Comparison of ENCODE assay signal across 22 cellular contexts in the genomic region with DNA sequence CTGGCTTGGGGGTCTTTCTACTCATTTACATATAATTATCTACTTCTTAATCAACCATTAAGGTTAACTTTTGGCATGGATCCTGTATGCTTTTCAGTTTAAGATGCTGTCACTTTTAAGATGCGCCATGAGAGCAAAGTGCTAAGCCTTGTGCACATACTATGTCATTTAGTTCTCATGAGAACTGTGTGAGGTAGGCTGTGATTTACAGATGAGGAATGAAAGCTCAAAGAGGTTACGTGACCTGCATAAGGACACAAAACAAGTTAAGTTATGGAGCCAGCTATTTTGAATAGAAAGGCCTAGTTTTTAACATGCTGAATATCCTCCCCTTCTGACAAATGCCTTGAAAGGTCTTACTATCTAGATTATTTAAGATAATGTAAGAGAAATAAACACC. TPM values are rescaled to one million over a fixed set of nuclear protein-coding genes. Genes with fewer than 3 reads are reported as not detected.
A peak's percentile ranks its signal among the peaks of the same experiment; 100 is the strongest.
DNase-seq lines count a peak whose midpoint lies in the region; ATAC-seq, FAIRE-seq and TF ChIP-seq lines count a peak whose summit lies in the region.
"Had no signal": no experiment of that assay in that cellular context is flagged by ENCODE, and none has a peak within 500 bp of the region (broad histone marks: within the 10 kb centered on the region; RNA-seq: fewer than 3 reads in every experiment).

No MANE protein-coding gene starts in this region.

- H3K4me1 ChIP-seq in HepG2 (ENCODE audit: insufficient read depth, low read length) = peaks cover 58% of the 10 kb centered on the region
- H3K4me1 ChIP-seq in right lobe of liver = peaks cover 0 to 21% (median 0%) of the 10 kb centered on the region in 4 donors
- peaks cover 47% of the 10 kb centered on the region for H3K4me1 ChIP-seq in body of pancreas
- H3K4me1 ChIP-seq in mesenchymal stem cell (ENCODE audit: control insufficient read depth, insufficient read depth, low read depth, low read length) = peaks cover 3% of the 10 kb centered on the region
- H3K4me1 ChIP-seq in Caco-2 = no peaks in the 10 kb centered on the region

- no peak overlapping the region for H4K91ac ChIP-seq in mesenchymal stem cell (ENCODE audit: low read length)

- CTCF ChIA-PET in HepG2 (lab: Yijun Ruan, JAX; ENCODE audit: low intra/inter-chr PET ratio, low total read pairs) (no interaction called here), Caco-2 (lab: Charles Lee) (no interaction called here)

- POLR2A ChIA-PET in HepG2 (lab: Yijun Ruan, JAX) (interaction anchor here (0.8 kb wide), 1 partner anchor 366 kb away, joined by 3 read pairs; no protein-coding TSS in a partner anchor), Caco-2 (lab: Charles Lee) (no interaction called here)

- BruUV-seq in HepG2 (replicated peaks; lab: Mats Ljungman, UMichigan) (no TSS peak), Caco-2 (replicated peaks; lab: Mats Ljungman, UMichigan) (no TSS peak)

- H2AFZ ChIP-seq in HepG2 (ENCODE audit: low read length) (no peak overlapping the region), mesenchymal stem cell (ENCODE audit: low read depth, low read length) (no peak overlapping the region)

- H3K4me3 ChIP-seq in HepG2 (replicated peaks in 1 of 3; ENCODE audit: insufficient read depth in 1 of 3, low read depth in 2 of 3, low read length in 3 of 3) = peak overlapping the region; percentile 87 to 96 (median 90)
- H3K4me3 ChIP-seq in right lobe of liver = no peak overlapping the region
- H3K4me3 ChIP-seq in body of pancreas = no peak overlapping the region
- no peak overlapping the region for H3K4me3 ChIP-seq in mesenchymal stem cell (ENCODE audit: insufficient read depth in 1 of 2, low read depth in 1 of 2, low read length in 2 of 2)
- no peak overlapping the region for H3K4me3 ChIP-seq in Caco-2 (ENCODE audit: low read depth, low read length)
- no peak overlapping the region for H3K4me3 ChIP-seq in brain microvascular endothelial cell (ENCODE audit: low read depth, low read length)
- H3K4me3 ChIP-seq: MG63, SK-N-MC had no signal

- peaks cover 3 to 7% of the 10 kb centered on the region in 2 experiments; a peak in 3 of 5 replicates for H3K36me3 ChIP-seq in HepG2 (replicated peaks in 1 of 2; ENCODE audit: control insufficient read depth in 1 of 2, insufficient read depth in 2 of 2, low read length in 2 of 2)
- no peaks in the 10 kb centered on the region for H3K36me3 ChIP-seq in right lobe of liver
- H3K36me3 ChIP-seq in body of pancreas (replicated peaks in 1 of 2; ENCODE audit: insufficient read depth in 1 of 2, low read depth in 2 of 2) = no peaks in the 10 kb centered on the region
- H3K36me3 ChIP-seq in mesenchymal stem cell (ENCODE audit: control insufficient read depth in 1 of 2, insufficient read depth in 2 of 2, low read depth in 1 of 2, low read length in 2 of 2) = no peaks in the 10 kb centered on the region
- no peaks in the 10 kb centered on the region for H3K36me3 ChIP-seq in Caco-2 (ENCODE audit: control insufficient read depth, insufficient read depth, low read length)
- no peaks in the 10 kb centered on the region for H3K36me3 ChIP-seq in brain microvascular endothelial cell (replicated peaks)
- H3K36me3 ChIP-seq: MG63 had no signal

- 66% methylated on average over 2 of the region's 2 CpGs for WGBS in HepG2 (ENCODE audit: low lambda C conversion rate)
- WGBS in right lobe of liver (ENCODE audit: insufficient coverage, low coverage, low lambda C conversion rate, missing lambda C conversion rate) = 100% methylated on average over 2 of the region's 2 CpGs
- 92 to 95% methylated on average over 2 of the region's 2 CpGs for WGBS in body of pancreas, 2 donors
- WGBS in mesenchymal stem cell = 92% methylated on average over 2 of the region's 2 CpGs

- no peak overlapping the region for H3K27ac Mint-ChIP-seq in Caco-2 (ENCODE audit: unreplicated experiment)
- no peak overlapping the region for H3K27ac Mint-ChIP-seq in activated T-cell treated with anti-CD3 and anti-CD28 coated beads, Interleukin-2, amount 50 U/mL, for 24 hours
- H3K27ac Mint-ChIP-seq: B cell; CD4-positive, CD25-positive, alpha-beta regulatory T cell had no signal

- H3K79me1 ChIP-seq in mesenchymal stem cell (replicated peaks; ENCODE audit: low read length, poor library complexity, severe bottlenecking) = peaks cover 21% of the 10 kb centered on the region

- no peaks in the 10 kb centered on the region for H3K27me3 Mint-ChIP-seq in Caco-2 (ENCODE audit: insufficient read depth, unreplicated experiment)
- H3K27me3 Mint-ChIP-seq in activated T-cell treated with anti-CD3 and anti-CD28 coated beads, Interleukin-2, amount 50 U/mL, for 24 hours = peaks cover 23% of the 10 kb centered on the region
- H3K27me3 Mint-ChIP-seq: B cell had no signal

- no peak overlapping the region for H2BK120ac ChIP-seq in mesenchymal stem cell (ENCODE audit: low read depth, low read length)

- intact Hi-C loops in HepG2 (cut with micrococcal nuclease; ENCODE audit: unreplicated experiment) (loop anchor here (10.0 kb wide), 1 partner anchor 477 kb away; no protein-coding TSS in a partner anchor), right lobe of liver (cut with DNase I) (loop anchor here in 1 of 2 donors (10.0 kb wide), 1 partner anchor 77 kb away; no protein-coding TSS in a partner anchor), body of pancreas (cut with DNase I) (no loop called here), Caco-2 (cut with micrococcal nuclease; ENCODE audit: unreplicated experiment) (loop anchor here (5.0 kb wide), 1 partner anchor 39 kb away; no protein-coding TSS in a partner anchor)

- peak overlapping the region; percentile 89 for H3K9ac ChIP-seq in HepG2 (ENCODE audit: insufficient read depth, low read depth, low read length)
- H3K9ac ChIP-seq in mesenchymal stem cell (ENCODE audit: low read length) = no peak overlapping the region

- no peak overlapping the region for H3K18ac ChIP-seq in mesenchymal stem cell (ENCODE audit: low read depth in 1 of 2, low read length in 2 of 2)

- ATAC-seq in HepG2 (no peak), right lobe of liver (no peak), body of pancreas (no peak), HG03342 (IDR thresholded peaks at IDR 0.05; ENCODE audit: unreplicated experiment) (no peak)
- ATAC-seq: Panc1 had no signal

- DNase-seq in HepG2 (ENCODE audit: low spot score) (no peak), right lobe of liver (no peak), body of pancreas (no peak), mesenchymal stem cell (no peak), Caco-2 (no peak), brain microvascular endothelial cell (no peak)
- no peak for DNase-seq in activated T-cell treated with anti-CD3 and anti-CD28 coated beads, Interleukin-2, amount 50 U/mL, for 24 hours
- DNase-seq: CD4-positive, CD25-positive, alpha-beta regulatory T cell; DMS153; Karpas-422; MG63; NCI-H1092 treated with DMSO at 0.1 percent for 48 hours; NCI-H2081; Right ventricle myocardium superior had no signal

- peak overlapping the region; percentile 25 for H2AK5ac ChIP-seq in mesenchymal stem cell (ENCODE audit: low read length, severe bottlenecking)

- no peak overlapping the region for H2BK5ac ChIP-seq in mesenchymal stem cell (ENCODE audit: low read depth, low read length, poor library complexity, severe bottlenecking)

- H3K27ac ChIP-seq in HepG2 (ENCODE audit: extremely low read length, insufficient read depth, low read length) (peak overlapping the region; percentile 83), right lobe of liver (no peak overlapping the region), body of pancreas (peak overlapping the region in 3 of 4 donors; percentile 93 to 97 (median 96)), mesenchymal stem cell (ENCODE audit: low read length, poor library complexity, severe bottlenecking) (no peak overlapping the region), brain microvascular endothelial cell (no peak overlapping the region)
- H3K27ac ChIP-seq: 22Rv1, SK-N-MC had no signal

- H3K36me3 Mint-ChIP-seq in Caco-2 (ENCODE audit: insufficient read depth, unreplicated experiment) = peaks cover 11% of the 10 kb centered on the region
- H3K36me3 Mint-ChIP-seq in activated T-cell treated with anti-CD3 and anti-CD28 coated beads, Interleukin-2, amount 50 U/mL, for 24 hours (ENCODE audit: low read depth) = peaks cover 4% of the 10 kb centered on the region
- H3K36me3 Mint-ChIP-seq: CD4-positive, CD25-positive, alpha-beta regulatory T cell had no signal

- no peak for TF ChIP-seq CTCF in HepG2 (CRISPR knock-in tag; IDR thresholded peaks at IDR 0.05)
- no peak for TF ChIP-seq CTCF in right lobe of liver (IDR thresholded peaks at IDR 0.05)
- no peak for TF ChIP-seq CTCF in body of pancreas (IDR thresholded peaks at IDR 0.05)
- TF ChIP-seq CTCF in Caco-2 (IDR thresholded peaks at IDR 0.05; ENCODE audit: insufficient read depth in 1 of 2, low read depth in 1 of 2, low read length in 1 of 2, severe bottlenecking in 1 of 2, unreplicated experiment in 1 of 2) = no peak
- no peak for TF ChIP-seq CTCF in brain microvascular endothelial cell (IDR thresholded peaks at IDR 0.05; ENCODE audit: low read depth, low read length, missing control alignments)

- in situ Hi-C loops in HepG2 (cut with HindIII; ENCODE audit: extremely low pct_ligation_motif_present, low pct_unique_long_range_greater_than_20kb) = loop anchor here (5.0 kb wide), 1 partner anchor 349 kb away; no protein-coding TSS in a partner anchor
- in situ Hi-C loops in brain microvascular endothelial cell (cut with HindIII; ENCODE audit: low pct_ligation_motif_present, low sequenced_read_pairs) = no loop called here

- H4K8ac ChIP-seq in mesenchymal stem cell (ENCODE audit: low read length) = no peak overlapping the region

- peaks cover 43% of the 10 kb centered on the region for H4K20me1 ChIP-seq in HepG2 (ENCODE audit: insufficient read depth, low read length)

- peaks cover 86% of the 10 kb centered on the region for H3K79me2 ChIP-seq in HepG2 (ENCODE audit: insufficient read depth, low read length)

- H3K27me3 ChIP-seq in HepG2 (ENCODE audit: control insufficient read depth in 1 of 2, insufficient read depth in 2 of 2, low read length in 2 of 2) = no peaks in the 10 kb centered on the region; a peak in 1 of 5 replicates
- no peaks in the 10 kb centered on the region for H3K27me3 ChIP-seq in right lobe of liver
- H3K27me3 ChIP-seq in body of pancreas = no peaks in the 10 kb centered on the region
- no peaks in the 10 kb centered on the region for H3K27me3 ChIP-seq in mesenchymal stem cell (ENCODE audit: control insufficient read depth in 1 of 2, insufficient read depth in 1 of 2, low read length in 2 of 2)
- H3K27me3 ChIP-seq in Caco-2 (replicated peaks; ENCODE audit: control insufficient read depth, insufficient read depth, low read length) = no peaks in the 10 kb centered on the region
- H3K27me3 ChIP-seq in brain microvascular endothelial cell (replicated peaks) = no peaks in the 10 kb centered on the region
- H3K27me3 ChIP-seq: MG63 had no signal

- no peak for FAIRE-seq in HepG2 (lab: Jason Lieb, UNC)
- FAIRE-seq: GM12892, GM18507, H1 had no signal

- TF ChIP-seq RAD21 in HepG2 (CRISPR knock-in tag; IDR thresholded peaks at IDR 0.05) = no peak

- H3K23ac ChIP-seq in mesenchymal stem cell (ENCODE audit: low read length in 2 of 2) = no peak overlapping the region

- no peak for TF ChIP-seq EP300 in HepG2 (IDR thresholded peaks at IDR 0.05; ENCODE audit: low read depth in 2 of 2, low read length in 2 of 2)
- no peak for TF ChIP-seq EP300 in HepG2 (CRISPR knock-in tag; IDR thresholded peaks at IDR 0.05; ENCODE audit: borderline replicate concordance)

- H3K9me3 ChIP-seq in HepG2 (ENCODE audit: low read length) = no peaks in the 10 kb centered on the region
- no peaks in the 10 kb centered on the region for H3K9me3 ChIP-seq in right lobe of liver
- H3K9me3 ChIP-seq in body of pancreas = no peaks in the 10 kb centered on the region
- no peaks in the 10 kb centered on the region for H3K9me3 ChIP-seq in mesenchymal stem cell (ENCODE audit: control insufficient read depth, low read length)
- H3K9me3 ChIP-seq in Caco-2 = no peaks in the 10 kb centered on the region
- H3K9me3 ChIP-seq: MG63 had no signal

- H2BK12ac ChIP-seq in mesenchymal stem cell (ENCODE audit: low read length in 2 of 2) = no peak overlapping the region

- H3K4me2 ChIP-seq in HepG2 (ENCODE audit: low read depth, low read length) = peak overlapping the region; percentile 88
- no peak overlapping the region for H3K4me2 ChIP-seq in mesenchymal stem cell (ENCODE audit: low read length, poor library complexity, severe bottlenecking)

- H3K4me3 Mint-ChIP-seq in Caco-2 (ENCODE audit: unreplicated experiment) = no peak overlapping the region
- no peak overlapping the region for H3K4me3 Mint-ChIP-seq in activated T-cell treated with anti-CD3 and anti-CD28 coated beads, Interleukin-2, amount 50 U/mL, for 24 hours
- H3K4me3 Mint-ChIP-seq: B cell; CD4-positive, CD25-positive, alpha-beta regulatory T cell had no signal

- H3K9me3 Mint-ChIP-seq in Caco-2 (ENCODE audit: unreplicated experiment) = no peaks in the 10 kb centered on the region
- H3K9me3 Mint-ChIP-seq in activated T-cell treated with anti-CD3 and anti-CD28 coated beads, Interleukin-2, amount 50 U/mL, for 24 hours = no peaks in the 10 kb centered on the region

- H3K4ac ChIP-seq in mesenchymal stem cell (ENCODE audit: low read depth in 1 of 2, low read length in 2 of 2) = no peak overlapping the region

- no peak for TF ChIP-seq POLR2A in HepG2 (IDR thresholded peaks at IDR 0.05; ENCODE audit: insufficient read depth in 1 of 2, low read depth in 2 of 2, low read length in 2 of 2)
- no peak for TF ChIP-seq POLR2A in right lobe of liver (IDR thresholded peaks at IDR 0.05)
- no peak for TF ChIP-seq POLR2A in body of pancreas (IDR thresholded peaks at IDR 0.05)

- H3K14ac ChIP-seq in mesenchymal stem cell (ENCODE audit: low read length in 2 of 2) = no peak overlapping the region

- peaks cover 21% of the 10 kb centered on the region for H3K4me1 Mint-ChIP-seq in Caco-2 (ENCODE audit: low read depth, unreplicated experiment)
- peaks cover 22% of the 10 kb centered on the region for H3K4me1 Mint-ChIP-seq in activated T-cell treated with anti-CD3 and anti-CD28 coated beads, Interleukin-2, amount 50 U/mL, for 24 hours (ENCODE audit: low read depth)

- no peak overlapping the region for H2BK15ac ChIP-seq in mesenchymal stem cell (ENCODE audit: low read depth, poor library complexity, severe bottlenecking)

RNA-seq across cellular contexts. Expression of a gene that starts 4.2 kb away (rescaled TPM):
- total RNA-seq in HepG2 (2016; rRNA removed; fragmentation: Illumina TruSeq; extraction: Trizol) (155 and 168 TPM in 2 replicates), right lobe of liver (10 to 100 TPM; 21.5 to 41.0 (median 33.2) TPM), body of pancreas (100 to 1,000 TPM; 105 to 108 TPM), Caco-2 (2022) (84.4 and 85.4 TPM in 2 replicates)
- 227 and 244 TPM in 2 replicates for total RNA-seq in HepG2 (2016; cell fraction: cytosol; rRNA removed; fragmentation: Illumina TruSeq; extraction: Trizol; ENCODE audit: low read depth)
- total RNA-seq in HepG2 (2016; cell fraction: insoluble cytoplasmic fraction; rRNA removed; fragmentation: Illumina TruSeq; extraction: Trizol) = 149 and 168 TPM in 2 replicates
- 283 and 312 TPM in 2 replicates for total RNA-seq in HepG2 (2016; cell fraction: membrane; rRNA removed; fragmentation: Illumina TruSeq; extraction: Trizol)
- total RNA-seq in HepG2 (2016; cell fraction: nucleus; rRNA removed; fragmentation: Illumina TruSeq; extraction: Trizol) = 149 and 177 TPM in 2 replicates
- 390 and 395 TPM in 2 replicates for polyA plus RNA-seq in HepG2 (2011; rRNA removed)
- polyA plus RNA-seq in HepG2 (2011; cell fraction: cytosol; rRNA removed) = 327 and 388 TPM in 2 replicates
- polyA plus RNA-seq in HepG2 (2011; cell fraction: nucleus; rRNA removed) = 350 and 369 TPM in 2 replicates
- 315 and 342 TPM in 2 replicates for polyA plus RNA-seq in HepG2 (2012)
- 321 and 361 TPM in 2 replicates for polyA plus RNA-seq in HepG2 (2016; cell fraction: cytosol; fragmentation: Illumina TruSeq; extraction: Trizol; ENCODE audit: low read depth)
- 177 and 180 TPM in 2 replicates for polyA plus RNA-seq in HepG2 (2016; cell fraction: insoluble cytoplasmic fraction; fragmentation: Illumina TruSeq; extraction: Trizol; ENCODE audit: low read depth)
- polyA plus RNA-seq in HepG2 (2016; cell fraction: membrane; fragmentation: Illumina TruSeq; extraction: Trizol; ENCODE audit: low read depth) = 294 and 314 TPM in 2 replicates
- 244 and 256 TPM in 2 replicates for polyA plus RNA-seq in HepG2 (2016; cell fraction: nucleus; fragmentation: Illumina TruSeq; extraction: Trizol; ENCODE audit: insufficient read depth, low read depth)
- 51.4 and 283 TPM in 2 replicates for polyA minus RNA-seq in HepG2 (2011; rRNA and poly(A)+ RNA removed; ENCODE audit: low replicate concordance)
- polyA minus RNA-seq in HepG2 (2011; cell fraction: cytosol; rRNA and poly(A)+ RNA removed) = 167 and 173 TPM in 2 replicates
- 477 and 524 TPM in 2 replicates for polyA minus RNA-seq in HepG2 (2011; cell fraction: nucleus; rRNA and poly(A)+ RNA removed)
- polyA plus RNA-seq in mesenchymal stem cell (2013, experiment 1 of 2) = 9.4 TPM
- polyA plus RNA-seq in mesenchymal stem cell (2013, experiment 2 of 2) = 12.5 TPM

Comparison
In these comparisons a context has a peak if more than half of its experiments do, and no peak if none do; other contexts are left out.
1. H3K27ac ChIP-seq: peak in HepG2 (single experiment) and body of pancreas (3 of 4); none in right lobe of liver (0 of 3), mesenchymal stem cell (single experiment) and brain microvascular endothelial cell (single experiment).
2. H3K4me3 ChIP-seq: peak in HepG2 (3 of 3); none in right lobe of liver (0 of 3), body of pancreas (0 of 2), mesenchymal stem cell (0 of 2), Caco-2 (single experiment) and brain microvascular endothelial cell (single experiment).